In the genomic region with DNA sequence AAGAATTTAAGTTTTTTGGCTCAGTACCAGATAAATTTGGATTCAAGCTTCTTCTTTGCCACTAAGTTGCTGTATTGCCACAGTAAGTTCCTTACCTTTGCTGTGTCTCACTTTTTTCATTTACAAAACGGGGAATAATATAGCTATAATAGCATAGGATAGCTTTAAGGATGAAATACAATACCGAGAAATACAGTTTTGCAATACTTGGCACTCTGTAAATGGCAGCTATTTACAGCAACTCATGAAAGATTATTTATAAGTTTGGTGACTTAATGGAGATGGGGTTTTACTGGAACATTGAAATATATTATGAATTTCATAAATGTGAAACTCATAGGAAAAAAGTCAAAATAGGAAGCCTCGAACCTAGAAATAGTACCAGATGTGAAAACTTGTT, we compare ENCODE assay signal across 26 cellular contexts. TPM values are rescaled to one million over a fixed set of nuclear protein-coding genes. Genes with fewer than 3 reads are reported as not detected.
"Had no signal": no experiment of that assay in that cellular context is flagged by ENCODE, and none has a peak within 500 bp of the region (broad histone marks: within the 10 kb centered on the region; RNA-seq: fewer than 3 reads in every experiment).

No MANE protein-coding gene starts in this region.

- H3K4me3 ChIP-seq: SK-N-MC had no signal

- FAIRE-seq: bronchial epithelial cell had no signal

- DNase-seq: activated CD4-positive, alpha-beta memory T cell treated with anti-CD3 and anti-CD28 coated beads, Interleukin-2, amount 10 ng/mL, durations not matched to agents 7 days and 5 days; activated CD4-positive, alpha-beta T cell treated with anti-CD3 and anti-CD28 coated beads for 36 hours; activated CD4-positive, alpha-beta T cell treated with anti-CD3 and anti-CD28 coated beads, Interleukin-2, amount 50 U/mL, for 1 hour; activated naive CD4-positive, alpha-beta T cell treated with anti-CD3 and anti-CD28 coated beads, Interleukin-2, amount 50 U/mL, for 16 hours; activated naive CD8-positive, alpha-beta T cell treated with anti-CD3 and anti-CD28 coated beads, Interleukin-2, amount 10 ng/mL, durations not matched to agents 7 days and 5 days; aorta; central memory CD4-positive, alpha-beta T cell; MM.1S; NCI-H1105; NCI-H1436; NCI-H1694 treated with DMSO at 0.1 percent for 48 hours; NCI-H2029 treated with DMSO at 0.1 percent for 48 hours; NCI-H345; NCI-H510A; NCI-H526 treated with DMSO at 0.1 percent for 48 hours; NCI-H82; RPMI8226; T-helper 1 cell; WERI-Rb-1 had no signal

- H3K27ac ChIP-seq: KMS-11, SK-N-MC, WERI-Rb-1 had no signal

- H3K36me3 ChIP-seq: WERI-Rb-1 had no signal

- ATAC-seq: activated CD4-positive, alpha-beta T cell treated with anti-CD3 and anti-CD28 coated beads for 36 hours; Right ventricle myocardium inferior had no signal

RNA-seq across cellular contexts. Expression of a gene that starts 27.5 kb away (rescaled TPM):
- total RNA-seq: activated CD4-positive, alpha-beta memory T cell treated with anti-CD3 and anti-CD28 coated beads, Interleukin-2, amount 10 ng/mL, durations not matched to agents 7 days and 5 days; activated CD4-positive, alpha-beta T cell treated with anti-CD3 and anti-CD28 coated beads for 36 hours; activated CD8-positive, alpha-beta memory T cell treated with anti-CD3 and anti-CD28 coated beads for 36 hours; activated naive CD8-positive, alpha-beta T cell treated with anti-CD3 and anti-CD28 coated beads, Interleukin-2, amount 10 ng/mL, durations not matched to agents 7 days and 5 days; aorta; OCI-LY7; Right ventricle myocardium inferior; T-helper 2 cell treated with Interferon-gamma antibody and Interleukin-4, amounts not matched to agents 100 ng/mL and 5 ng/mL, for 36 hours had no signal
